8 cellular contexts compared by ENCODE assay signal in the genomic region with DNA sequence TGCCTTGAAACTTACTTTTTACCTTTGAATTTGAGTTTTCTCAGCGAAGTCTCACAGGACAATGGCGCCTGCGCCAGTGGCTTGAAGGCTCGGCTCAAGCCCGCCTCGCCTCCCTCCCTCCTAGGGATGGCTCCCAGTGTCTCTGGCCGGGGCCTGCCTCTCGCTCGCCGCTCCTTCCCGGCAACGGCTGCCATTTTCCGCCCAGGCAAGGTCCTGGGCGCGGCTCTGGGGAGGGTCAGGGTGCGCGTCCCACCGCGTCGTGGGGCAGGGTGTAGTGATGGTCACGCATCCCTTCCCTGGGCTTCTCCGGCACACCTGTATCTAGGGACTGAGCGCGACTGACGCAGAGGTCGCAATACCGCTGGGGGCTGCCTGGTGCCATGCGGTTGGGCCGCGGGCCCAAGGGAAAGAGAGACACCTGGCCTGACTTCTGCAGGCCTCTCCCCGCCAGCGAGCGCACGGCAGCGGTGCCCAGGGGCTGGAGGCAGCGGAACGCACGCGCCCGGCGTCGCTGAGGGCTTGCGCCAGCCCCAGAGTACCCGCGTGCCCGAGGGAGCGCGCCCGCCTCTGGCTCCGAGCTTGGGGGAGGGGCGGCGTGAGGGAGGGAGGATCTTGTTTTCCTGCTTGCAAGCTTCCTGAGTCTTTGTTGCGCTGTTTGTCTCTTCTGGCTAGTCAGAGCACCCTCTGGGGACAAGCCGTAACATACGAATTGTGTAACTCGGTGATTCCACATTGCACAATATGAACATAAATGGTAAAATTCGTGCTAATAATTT. TPM values are rescaled to one million over a fixed set of nuclear protein-coding genes. Genes with fewer than 3 reads are reported as not detected.
DNase-seq lines count a peak whose midpoint lies in the region; ATAC-seq, FAIRE-seq and TF ChIP-seq lines count a peak whose summit lies in the region.

No MANE protein-coding gene starts in this region.

- H3K4me3 Mint-ChIP-seq in activated CD4-positive, alpha-beta memory T cell treated with anti-CD3 and anti-CD28 coated beads, Interleukin-2, amount 10 ng/mL, durations not matched to agents 7 days and 5 days, result peak overlapping the region; percentile 58

- peak overlapping the region; percentile 30 for H3K4me3 ChIP-seq in GM06990 (replicated peaks; ENCODE audit: low read depth, low read length)

- H3K36me3 ChIP-seq in GM06990 (ENCODE audit: control insufficient read depth, insufficient read depth, low read length), result no peaks in the 10 kb centered on the region

- no peak overlapping the region for H3K27ac Mint-ChIP-seq in activated CD4-positive, alpha-beta memory T cell treated with anti-CD3 and anti-CD28 coated beads, Interleukin-2, amount 10 ng/mL, durations not matched to agents 7 days and 5 days

- TF ChIP-seq CTCF in GM06990 (IDR thresholded peaks at IDR 0.05; ENCODE audit: insufficient read depth, low read length, poor library complexity, severe bottlenecking), result no peak
- TF ChIP-seq CTCF in D721Med (IDR thresholded peaks at IDR 0.05; ENCODE audit: insufficient read depth, missing control alignments), result no peak

- no peaks in the 10 kb centered on the region for H3K36me3 Mint-ChIP-seq in activated CD4-positive, alpha-beta memory T cell treated with anti-CD3 and anti-CD28 coated beads, Interleukin-2, amount 10 ng/mL, durations not matched to agents 7 days and 5 days (ENCODE audit: low read depth)

- H3K4me1 Mint-ChIP-seq in activated CD4-positive, alpha-beta memory T cell treated with anti-CD3 and anti-CD28 coated beads, Interleukin-2, amount 10 ng/mL, durations not matched to agents 7 days and 5 days, result peaks cover 5% of the 10 kb centered on the region

- POLR2A ChIA-PET in activated CD4-positive, alpha-beta memory T cell treated with anti-CD3 and anti-CD28 coated beads, Interleukin-2, amount 10 ng/mL, durations not matched to agents 7 days and 5 days (lab: Charles Lee), result interaction anchor here (1.0 to 1.7 kb wide), 2 partner anchors 21 to 28 kb away, joined by 9 to 12 read pairs; a partner anchor contains a TSS

- FAIRE-seq in D721Med (lab: Jason Lieb, UNC), result no peak

- peak; percentile 94 for ATAC-seq in left lobe of liver
- no peak for ATAC-seq in GM19035 (IDR thresholded peaks at IDR 0.05; ENCODE audit: unreplicated experiment)

- CTCF ChIA-PET in activated CD4-positive, alpha-beta memory T cell treated with anti-CD3 and anti-CD28 coated beads, Interleukin-2, amount 10 ng/mL, durations not matched to agents 7 days and 5 days (lab: Charles Lee), result no interaction called here

- peaks cover 11% of the 10 kb centered on the region for H3K27me3 Mint-ChIP-seq in activated CD4-positive, alpha-beta memory T cell treated with anti-CD3 and anti-CD28 coated beads, Interleukin-2, amount 10 ng/mL, durations not matched to agents 7 days and 5 days

- no peaks in the 10 kb centered on the region for H3K27me3 ChIP-seq in GM06990 (replicated peaks; ENCODE audit: control insufficient read depth, insufficient read depth, low read length)

- H3K9me3 Mint-ChIP-seq in activated CD4-positive, alpha-beta memory T cell treated with anti-CD3 and anti-CD28 coated beads, Interleukin-2, amount 10 ng/mL, durations not matched to agents 7 days and 5 days, result no peaks in the 10 kb centered on the region

- DNase-seq in GM06990 (ENCODE audit: extremely low read depth, insufficient read length) (peak; percentile 45), NCI-H2029 treated with DMSO at 0.1 percent for 48 hours (lab: John Stamatoyannopoulos, UW) (peak; percentile 38), ecto neural progenitor cell (ENCODE audit: low spot score) (peak; percentile 89), left lobe of liver (ENCODE audit: low spot score) (peak; percentile 96), D721Med (ENCODE audit: insufficient read length, low spot score) (no peak)
- peak; percentile 69 for DNase-seq in activated CD4-positive, alpha-beta memory T cell treated with anti-CD3 and anti-CD28 coated beads, Interleukin-2, amount 10 ng/mL, durations not matched to agents 7 days and 5 days
- peak; percentile 20 to 46 for DNase-seq in stimulated activated CD4-positive, alpha-beta T cell treated with anti-CD3 and anti-CD28 coated beads, Interleukin-1b, Interleukin-23, amount 100 ng/mL, for 1 hour (ENCODE audit: low read depth in 2 of 2)

RNA-seq across cellular contexts. Expression of a gene that starts 20.7 kb away (rescaled TPM):
- 10 to 100 TPM; 46.9 to 48.8 TPM for total RNA-seq in activated CD4-positive, alpha-beta memory T cell treated with anti-CD3 and anti-CD28 coated beads, Interleukin-2, amount 10 ng/mL, durations not matched to agents 7 days and 5 days
- 21.5 TPM for total RNA-seq in left lobe of liver

RNA-seq across cellular contexts. Expression of a gene that starts 27.3 kb away (rescaled TPM):
- total RNA-seq in activated CD4-positive, alpha-beta memory T cell treated with anti-CD3 and anti-CD28 coated beads, Interleukin-2, amount 10 ng/mL, durations not matched to agents 7 days and 5 days, result 10 to 100 TPM; 40.0 to 41.3 TPM
- 12.2 TPM for total RNA-seq in left lobe of liver

RNA-seq across cellular contexts. Expression of a gene that starts 51.7 kb away (rescaled TPM):
- total RNA-seq in activated CD4-positive, alpha-beta memory T cell treated with anti-CD3 and anti-CD28 coated beads, Interleukin-2, amount 10 ng/mL, durations not matched to agents 7 days and 5 days, result 10 to 100 TPM; 12.9 to 13.1 TPM
- 6.8 TPM for total RNA-seq in left lobe of liver
